In the genomic region with DNA sequence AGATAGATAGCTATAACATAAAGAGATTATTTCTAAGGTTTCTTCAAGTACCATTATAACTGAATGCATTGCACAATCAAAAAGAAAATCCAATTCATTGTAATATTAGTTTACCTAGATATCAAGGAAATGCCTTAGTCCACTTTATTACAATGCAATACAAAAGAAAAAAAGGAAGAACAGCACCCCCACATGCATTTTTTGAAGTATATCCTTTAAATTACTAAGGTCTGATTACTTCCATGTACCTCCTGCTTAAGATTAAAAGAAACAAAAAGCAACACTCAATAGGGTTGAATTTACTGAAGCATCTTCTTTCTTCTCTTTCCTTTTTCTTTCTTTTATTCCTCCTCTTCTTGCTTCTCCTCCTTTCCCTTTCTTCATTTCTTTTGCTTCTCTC, we compare ENCODE assay signal across 1 cellular context.
TF ChIP-seq lines count a peak whose summit lies in the region.

No MANE protein-coding gene starts in this region.

TF ChIP-seq in HCT116, 20 proteins besides CTCF, POLR2A, EP300 and RAD21 (continued from another document):
- TF ChIP-seq, protein P1, sequence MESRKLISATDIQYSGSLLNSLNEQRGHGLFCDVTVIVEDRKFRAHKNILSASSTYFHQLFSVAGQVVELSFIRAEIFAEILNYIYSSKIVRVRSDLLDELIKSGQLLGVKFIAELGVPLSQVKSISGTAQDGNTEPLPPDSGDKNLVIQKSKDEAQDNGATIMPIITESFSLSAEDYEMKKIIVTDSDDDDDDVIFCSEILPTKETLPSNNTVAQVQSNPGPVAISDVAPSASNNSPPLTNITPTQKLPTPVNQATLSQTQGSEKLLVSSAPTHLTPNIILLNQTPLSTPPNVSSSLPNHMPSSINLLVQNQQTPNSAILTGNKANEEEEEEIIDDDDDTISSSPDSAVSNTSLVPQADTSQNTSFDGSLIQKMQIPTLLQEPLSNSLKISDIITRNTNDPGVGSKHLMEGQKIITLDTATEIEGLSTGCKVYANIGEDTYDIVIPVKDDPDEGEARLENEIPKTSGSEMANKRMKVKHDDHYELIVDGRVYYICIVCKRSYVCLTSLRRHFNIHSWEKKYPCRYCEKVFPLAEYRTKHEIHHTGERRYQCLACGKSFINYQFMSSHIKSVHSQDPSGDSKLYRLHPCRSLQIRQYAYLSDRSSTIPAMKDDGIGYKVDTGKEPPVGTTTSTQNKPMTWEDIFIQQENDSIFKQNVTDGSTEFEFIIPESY (IDR thresholded peaks at IDR 0.05; ENCODE audit: extremely low read depth, insufficient replicate concordance, low read length), result no peak
- TF ChIP-seq SP1 (IDR thresholded peaks at IDR 0.05; ENCODE audit: low read depth) (no peak), CEBPB (IDR thresholded peaks at IDR 0.05; ENCODE audit: low read depth) (no peak)
